ENCODE assay signal across 25 cellular contexts in the genomic region with DNA sequence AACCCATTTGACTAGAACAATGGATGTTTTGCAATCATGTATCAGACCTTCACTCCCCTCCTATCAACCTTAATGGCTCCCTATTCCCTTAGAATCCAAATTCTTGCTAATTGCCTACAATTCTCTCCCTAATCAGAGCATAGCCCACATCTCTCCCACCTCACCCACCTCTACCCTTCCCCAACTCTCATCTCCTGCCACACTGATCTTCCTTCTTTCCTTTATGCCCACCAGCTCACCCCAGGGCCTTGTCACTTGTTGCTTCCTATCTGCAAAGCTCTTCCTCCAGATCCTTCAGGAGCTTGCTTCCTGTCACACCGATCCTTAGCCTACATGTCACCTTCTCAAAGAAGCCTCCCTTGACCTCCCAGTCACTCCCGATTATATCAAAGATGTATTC.
"Had no signal": no experiment of that assay in that cellular context is flagged by ENCODE, and none has a peak within 500 bp of the region (broad histone marks: within the 10 kb centered on the region; RNA-seq: fewer than 3 reads in every experiment).

No MANE protein-coding gene starts in this region.

- H3K4me1 Mint-ChIP-seq: T-cell had no signal

- H3K9ac ChIP-seq: SK-N-SH had no signal

- H3K36me3 ChIP-seq: MG63 had no signal

- H3K4me3 Mint-ChIP-seq: T-cell had no signal

- H3K4me2 ChIP-seq: SK-N-SH had no signal

- H3K27me3 ChIP-seq: MG63 had no signal

- H3K4me3 ChIP-seq: MG63 had no signal

- H3K27ac ChIP-seq: HL-60, RWPE1 had no signal

- DNase-seq: KBM-7, MG63, NCI-H1092, NCI-H1105 treated with DMSO at 0.1 percent for 48 hours, NCI-H1417 treated with DMSO at 0.1 percent for 48 hours, NCI-H146, NCI-H1694 treated with DMSO at 0.1 percent for 48 hours, NCI-H1930, NCI-H2081, NCI-H2107, NCI-H2171, NCI-H226, NCI-H446, NCI-H510A, NCI-H524 treated with DMSO at 0.1 percent for 48 hours, NCI-H69, NCI-H774, SHP77, SK-N-SH, SW 1271, T-cell had no signal

- H3K36me3 Mint-ChIP-seq: T-cell had no signal

- H3K9me3 ChIP-seq: MG63, SK-N-SH had no signal

- ATAC-seq: Panc1, PC-3, T-cell had no signal

- H3K27ac Mint-ChIP-seq: T-cell had no signal
